Comparison of ENCODE assay signal across 8 cellular contexts in genomic region chr1:205318231-205318991, GRCh38. TPM values are rescaled to one million over a fixed set of nuclear protein-coding genes. Genes with fewer than 3 reads are reported as not detected.
A peak's percentile ranks its signal among the peaks of the same experiment; 100 is the strongest.
DNase-seq lines count a peak whose midpoint lies in the region; ATAC-seq and TF ChIP-seq lines count a peak whose summit lies in the region.

No MANE protein-coding gene starts in this region.

- H3K9me3 Mint-ChIP-seq in CD8-positive, alpha-beta T cell: no peaks in the 10 kb centered on the region
- H3K9me3 Mint-ChIP-seq in mesothelial cell of epicardium: no peaks in the 10 kb centered on the region

- intact Hi-C loops in CD8-positive, alpha-beta T cell (cut with DNase I, micrococcal nuclease): no loop called here

- TF ChIP-seq CTCF in CD8-positive, alpha-beta T cell (IDR thresholded peaks at IDR 0.05): no peak
- TF ChIP-seq CTCF in astrocyte of the spinal cord (IDR thresholded peaks at IDR 0.05; ENCODE audit: low read depth, low read length) (no peak), mesothelial cell of epicardium (IDR thresholded peaks at IDR 0.05; ENCODE audit: unreplicated experiment) (no peak)

- no peaks in the 10 kb centered on the region for H3K27me3 Mint-ChIP-seq in CD8-positive, alpha-beta T cell (ENCODE audit: low read depth)
- H3K27me3 Mint-ChIP-seq in mesothelial cell of epicardium (ENCODE audit: low read depth): no peaks in the 10 kb centered on the region

- no peaks in the 10 kb centered on the region for H3K36me3 ChIP-seq in CD8-positive, alpha-beta T cell (ENCODE audit: insufficient read depth, low read length)

- peak overlapping the region; percentile 96 for H3K27ac Mint-ChIP-seq in CD8-positive, alpha-beta T cell
- peak overlapping the region; percentile 59 for H3K27ac Mint-ChIP-seq in mesothelial cell of epicardium

- H3K9me3 ChIP-seq in CD8-positive, alpha-beta T cell (ENCODE audit: low read length): no peaks in the 10 kb centered on the region

- no peak for ATAC-seq in CD8-positive, alpha-beta T cell
- no peak for ATAC-seq in GM18858 (IDR thresholded peaks at IDR 0.05; ENCODE audit: unreplicated experiment)
- ATAC-seq in HG02840 (IDR thresholded peaks at IDR 0.05; ENCODE audit: low FRiP score, unreplicated experiment): no peak
- no peak for ATAC-seq in GM21529 (IDR thresholded peaks at IDR 0.05; ENCODE audit: unreplicated experiment)
- ATAC-seq in GM18511 (IDR thresholded peaks at IDR 0.05; ENCODE audit: unreplicated experiment): no peak

- H3K4me3 Mint-ChIP-seq in CD8-positive, alpha-beta T cell: peak overlapping the region; percentile 98
- peak overlapping the region; percentile 31 for H3K4me3 Mint-ChIP-seq in mesothelial cell of epicardium

- POLR2A ChIA-PET in CD8-positive, alpha-beta T cell (lab: Charles Lee): interaction anchor here (1.0 to 12.3 kb wide), 6 partner anchors 19 to 44 kb away, joined by 3 to 161 read pairs (median 12); no protein-coding TSS in a partner anchor

- H3K36me3 Mint-ChIP-seq in CD8-positive, alpha-beta T cell: peaks cover 36% of the 10 kb centered on the region
- no peaks in the 10 kb centered on the region for H3K36me3 Mint-ChIP-seq in mesothelial cell of epicardium

- no peak overlapping the region for H3K27ac ChIP-seq in CD8-positive, alpha-beta T cell (ENCODE audit: low read depth, low read length)

- no peaks in the 10 kb centered on the region for H3K27me3 ChIP-seq in CD8-positive, alpha-beta T cell (ENCODE audit: insufficient read depth, low read length)

- in situ Hi-C loops in astrocyte of the spinal cord (cut with HindIII; ENCODE audit: low sequenced_read_pairs): no loop called here

- DNase-seq in CD8-positive, alpha-beta T cell: no peak
- DNase-seq in NCI-H146 (lab: John Stamatoyannopoulos, UW): peak; percentile 87
- DNase-seq in astrocyte of the spinal cord (ENCODE audit: low read depth, low spot score): no peak
- no peak for DNase-seq in mesothelial cell of epicardium (ENCODE audit: low spot score in 2 of 2, unreplicated experiment in 2 of 2)

- H3K4me1 ChIP-seq in CD8-positive, alpha-beta T cell (ENCODE audit: insufficient read depth, low read length): peaks cover 60% of the 10 kb centered on the region

- peaks cover 79% of the 10 kb centered on the region for H3K4me1 Mint-ChIP-seq in CD8-positive, alpha-beta T cell (ENCODE audit: low read depth)
- peaks cover 70% of the 10 kb centered on the region for H3K4me1 Mint-ChIP-seq in mesothelial cell of epicardium

- CTCF ChIA-PET in CD8-positive, alpha-beta T cell (lab: Charles Lee): interaction anchor here (1.2 to 34.6 kb wide), 9 partner anchors 8 to 339 kb away, joined by 4 to 1393 read pairs (median 9); no protein-coding TSS in a partner anchor

- H3K4me3 ChIP-seq in CD8-positive, alpha-beta T cell (ENCODE audit: low read depth, low read length): peak overlapping the region; percentile 73
- H3K4me3 ChIP-seq in astrocyte of the spinal cord (ENCODE audit: low read depth, low read length): peak overlapping the region; percentile 3

RNA-seq across cellular contexts. Expression of gene NUAK2, which starts 3.1 kb away (rescaled TPM):
- total RNA-seq in CD8-positive, alpha-beta T cell: 10 to 100 TPM; 17.1 to 18.3 TPM
- total RNA-seq in mesothelial cell of epicardium: 5.7 to 6.2 TPM (median 5.8 TPM) in 3 replicates

RNA-seq across cellular contexts. Expression of gene KLHDC8A, which starts 38.3 kb away (rescaled TPM):
- total RNA-seq in CD8-positive, alpha-beta T cell: not detected
- 0.51 to 1.2 TPM (median 0.79 TPM) in 3 replicates for total RNA-seq in mesothelial cell of epicardium
